8 cellular contexts compared by ENCODE assay signal in genomic region chr1:116418091-116418830, GRCh38. TPM values are rescaled to one million over a fixed set of nuclear protein-coding genes. Genes with fewer than 3 reads are reported as not detected.
A peak's percentile ranks its signal among the peaks of the same experiment; 100 is the strongest.
DNase-seq lines count a peak whose midpoint lies in the region; ATAC-seq and TF ChIP-seq lines count a peak whose summit lies in the region.

No MANE protein-coding gene starts in this region.

- TF ChIP-seq POLR2A in Raji (IDR thresholded peaks at IDR 0.05; ENCODE audit: insufficient read depth, low read depth, low read length) (peak; percentile 97), gastroesophageal sphincter (IDR thresholded peaks at IDR 0.05) (peak in 1 of 2 donors; percentile 37)

- H3K27ac ChIP-seq in DOHH2 (ENCODE audit: low read depth, low read length) (peak overlapping the region; percentile 48), KOPT-K1 (ENCODE audit: low read depth, low read length, poor library complexity, severe bottlenecking) (peak overlapping the region; percentile 93), gastroesophageal sphincter (peak overlapping the region; percentile 3 to 82 (median 80)), neutrophil (peak overlapping the region; percentile 28), substantia nigra (ENCODE audit: low read depth, low read length, poor library complexity, severe bottlenecking) (peak overlapping the region; percentile 82)

- peaks cover 3% of the 10 kb centered on the region for H3K36me3 ChIP-seq in DOHH2 (ENCODE audit: control insufficient read depth, low read length)
- no peaks in the 10 kb centered on the region for H3K36me3 ChIP-seq in KOPT-K1 (ENCODE audit: insufficient read depth, low read length)
- H3K36me3 ChIP-seq in gastroesophageal sphincter, result no peaks in the 10 kb centered on the region
- H3K36me3 ChIP-seq in neutrophil, result no peaks in the 10 kb centered on the region

- H3K9me2 ChIP-seq in DOHH2 (replicated peaks; ENCODE audit: control insufficient read depth, low read length), result no peaks in the 10 kb centered on the region

- TF ChIP-seq CTCF in DOHH2 (IDR thresholded peaks at IDR 0.05; ENCODE audit: low read depth, low read length, poor library complexity, severe bottlenecking), result no peak
- TF ChIP-seq CTCF in gastroesophageal sphincter (IDR thresholded peaks at IDR 0.05), result peak in 1 of 4 experiments; percentile 39
- TF ChIP-seq CTCF in neutrophil (IDR thresholded peaks at IDR 0.05), result no peak

- ATAC-seq in GM21737 (IDR thresholded peaks at IDR 0.05; ENCODE audit: unreplicated experiment) (peak; percentile 77), gastroesophageal sphincter (peak; percentile 87)

- H3K4me1 ChIP-seq in DOHH2 (ENCODE audit: control insufficient read depth, low read length), result peaks cover 23% of the 10 kb centered on the region
- peaks cover 0 to 18% (median 10%) of the 10 kb centered on the region in 3 donors for H3K4me1 ChIP-seq in gastroesophageal sphincter
- H3K4me1 ChIP-seq in neutrophil (ENCODE audit: control insufficient read depth in 1 of 2, insufficient read depth in 1 of 2, low read depth in 1 of 2, low read length in 1 of 2), result peaks cover 12 to 14% of the 10 kb centered on the region in 2 experiments

- H3K79me2 ChIP-seq in DOHH2 (ENCODE audit: control insufficient read depth, low read length), result peaks cover 23% of the 10 kb centered on the region

- H3F3A ChIP-seq in DOHH2 (ENCODE audit: control insufficient read depth, insufficient read depth), result 0 out of 2 replicates have a peak, but pooled peaks cover 2% of the 10 kb centered on the region

- no peak for TF ChIP-seq EP300 in gastroesophageal sphincter (IDR thresholded peaks at IDR 0.05)

- peak overlapping the region; percentile 87 for H3K4me2 ChIP-seq in DOHH2 (ENCODE audit: low read length)

- H4K20me1 ChIP-seq in DOHH2 (ENCODE audit: control insufficient read depth, insufficient read depth, low read depth, low read length), result no peaks in the 10 kb centered on the region

- 4 to 40% methylated on average over 1 to 8 of the region's 48 CpGs for WGBS in gastroesophageal sphincter (ENCODE audit: low coverage in 1 of 2), 2 donors

- DNase-seq in activated gamma-delta T cell treated with Interleukin-2 at 50 U/mL for 16 hours (peak; percentile 85), substantia nigra (lab: John Stamatoyannopoulos, UW) (peak in 47 of 49 donors; percentile 29 to 87 (median 67))

- no peaks in the 10 kb centered on the region for H3K9me3 ChIP-seq in DOHH2 (ENCODE audit: control insufficient read depth, insufficient read depth, low read length)
- H3K9me3 ChIP-seq in KOPT-K1 (ENCODE audit: insufficient read depth, low read length, poor library complexity, severe bottlenecking), result no peaks in the 10 kb centered on the region
- H3K9me3 ChIP-seq in gastroesophageal sphincter, result no peaks in the 10 kb centered on the region
- H3K9me3 ChIP-seq in neutrophil, result no peaks in the 10 kb centered on the region

- H3K4me3 ChIP-seq in DOHH2 (ENCODE audit: low read length) (peak overlapping the region; percentile 100), gastroesophageal sphincter (peak overlapping the region; percentile 69 to 72), neutrophil (ENCODE audit: low read depth in 1 of 2, low read length in 1 of 2) (peak overlapping the region; percentile 78 to 84)

- H3K27me3 ChIP-seq in DOHH2 (ENCODE audit: control insufficient read depth, low read length), result no peaks in the 10 kb centered on the region
- no peaks in the 10 kb centered on the region for H3K27me3 ChIP-seq in gastroesophageal sphincter
- H3K27me3 ChIP-seq in neutrophil, result peaks cover 38% of the 10 kb centered on the region

RNA-seq across cellular contexts. Expression of gene ATP1A1, which starts 45.2 kb away (rescaled TPM):
- total RNA-seq in gastroesophageal sphincter, result 100 to 1,000 TPM in 3 of 4 donors, 10 to 100 TPM in 1; 90.9 to 208 (median 174) TPM

Comparison
In these comparisons a context has a peak if more than half of its experiments do, and no peak if none do; other contexts are left out.
1. Peak in every context shown above with its lines: DNase-seq, ATAC-seq, H3K4me3 ChIP-seq and H3K27ac ChIP-seq.
2. H3K27ac ChIP-seq: peak in every context shown above with its lines; median percentile 93 in KOPT-K1; 82 in substantia nigra; 80 in gastroesophageal sphincter; 48 in DOHH2; 28 in neutrophil.